ENCODE assay signal across 8 cellular contexts in the genomic region with DNA sequence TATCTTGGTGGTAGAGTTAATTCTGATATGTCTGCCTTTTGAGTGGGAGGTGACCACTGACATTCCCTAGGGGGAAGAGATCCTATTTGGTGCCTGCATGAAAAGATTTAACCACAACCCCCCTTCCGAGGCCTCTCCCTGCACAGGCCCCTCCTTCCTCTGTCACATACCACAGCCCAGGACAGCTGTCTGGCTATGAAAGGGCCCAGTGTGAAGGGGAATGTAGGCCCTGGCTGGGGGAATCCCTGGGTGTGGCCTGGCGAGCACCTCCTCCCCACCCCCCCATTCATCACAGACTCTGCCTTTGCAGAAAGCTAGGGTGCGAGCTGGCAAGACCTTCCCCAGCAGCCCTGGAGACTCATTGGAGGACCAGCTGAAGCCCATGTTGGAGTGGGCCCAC. TPM values are rescaled to one million over a fixed set of nuclear protein-coding genes. Genes with fewer than 3 reads are reported as not detected.
DNase-seq lines count a peak whose midpoint lies in the region; ATAC-seq, FAIRE-seq and TF ChIP-seq lines count a peak whose summit lies in the region.

No MANE protein-coding gene starts in this region.

- no peak overlapping the region for H2AFZ ChIP-seq in smooth muscle cell (ENCODE audit: low read depth)

- H3K27ac Mint-ChIP-seq in natural killer cell, result no peak overlapping the region
- no peak overlapping the region for H3K27ac Mint-ChIP-seq in natural killer cell treated with Interleukin-12 subunit alpha and Interleukin-12 subunit beta and Interleukin-15 and Interleukin-18, amount 100 ng/mL, for 72 hours
- H3K27ac Mint-ChIP-seq in activated naive CD8-positive, alpha-beta T cell treated with anti-CD3 and anti-CD28 coated beads, Interleukin-2, amount 50 U/mL, for 24 hours, result no peak overlapping the region

- no peak overlapping the region for H3K4me3 ChIP-seq in smooth muscle cell

- no peaks in the 10 kb centered on the region for H3K27me3 Mint-ChIP-seq in natural killer cell (ENCODE audit: low read depth in 2 of 2)
- no peaks in the 10 kb centered on the region for H3K27me3 Mint-ChIP-seq in natural killer cell treated with Interleukin-12 subunit alpha and Interleukin-12 subunit beta and Interleukin-15 and Interleukin-18, amount 100 ng/mL, for 72 hours
- no peaks in the 10 kb centered on the region for H3K27me3 Mint-ChIP-seq in activated naive CD8-positive, alpha-beta T cell treated with anti-CD3 and anti-CD28 coated beads, Interleukin-2, amount 50 U/mL, for 24 hours

- DNase-seq in natural killer cell (no peak), smooth muscle cell (lab: John Stamatoyannopoulos, UW; ENCODE audit: unreplicated experiment) (no peak), H54 (ENCODE audit: insufficient read length, low spot score) (no peak), 8988T (no peak)
- no peak for DNase-seq in natural killer cell treated with Interleukin-12 subunit alpha and Interleukin-12 subunit beta and Interleukin-15 and Interleukin-18, amount 100 ng/mL, for 72 hours (ENCODE audit: low spot score)
- peak; percentile 47 for DNase-seq in activated naive CD8-positive, alpha-beta T cell treated with anti-CD3 and anti-CD28 coated beads, Interleukin-2, amount 50 U/mL, for 24 hours

- H3K79me2 ChIP-seq in smooth muscle cell (ENCODE audit: low read depth), result no peaks in the 10 kb centered on the region

- no peaks in the 10 kb centered on the region for H3K9me3 ChIP-seq in smooth muscle cell (replicated peaks; ENCODE audit: low read depth)

- no peak overlapping the region for H3K4me3 Mint-ChIP-seq in natural killer cell
- no peak overlapping the region for H3K4me3 Mint-ChIP-seq in natural killer cell treated with Interleukin-12 subunit alpha and Interleukin-12 subunit beta and Interleukin-15 and Interleukin-18, amount 100 ng/mL, for 72 hours
- H3K4me3 Mint-ChIP-seq in activated naive CD8-positive, alpha-beta T cell treated with anti-CD3 and anti-CD28 coated beads, Interleukin-2, amount 50 U/mL, for 24 hours, result no peak overlapping the region

- no peak for TF ChIP-seq POLR2A in H54 (IDR thresholded peaks at IDR 0.05; ENCODE audit: low read depth, low read length)

- H4K20me1 ChIP-seq in smooth muscle cell (ENCODE audit: low read depth), result no peaks in the 10 kb centered on the region

- H3K9me3 Mint-ChIP-seq in natural killer cell, result no peaks in the 10 kb centered on the region
- H3K9me3 Mint-ChIP-seq in natural killer cell treated with Interleukin-12 subunit alpha and Interleukin-12 subunit beta and Interleukin-15 and Interleukin-18, amount 100 ng/mL, for 72 hours, result no peaks in the 10 kb centered on the region
- no peaks in the 10 kb centered on the region for H3K9me3 Mint-ChIP-seq in activated naive CD8-positive, alpha-beta T cell treated with anti-CD3 and anti-CD28 coated beads, Interleukin-2, amount 50 U/mL, for 24 hours

- H3F3A ChIP-seq in smooth muscle cell (ENCODE audit: low read depth), result no peaks in the 10 kb centered on the region

- FAIRE-seq in H54 (lab: Jason Lieb, UNC), result no peak

- peaks cover 7 to 13% of the 10 kb centered on the region in 2 donors for H3K4me1 Mint-ChIP-seq in natural killer cell
- H3K4me1 Mint-ChIP-seq in natural killer cell treated with Interleukin-12 subunit alpha and Interleukin-12 subunit beta and Interleukin-15 and Interleukin-18, amount 100 ng/mL, for 72 hours (ENCODE audit: low read depth in 2 of 2), result peaks cover 0 to 8% of the 10 kb centered on the region in 2 donors
- H3K4me1 Mint-ChIP-seq in activated naive CD8-positive, alpha-beta T cell treated with anti-CD3 and anti-CD28 coated beads, Interleukin-2, amount 50 U/mL, for 24 hours, result peaks cover 34% of the 10 kb centered on the region

- TF ChIP-seq CTCF in natural killer cell (IDR thresholded peaks at IDR 0.05) (no peak), smooth muscle cell (IDR thresholded peaks at IDR 0.05; ENCODE audit: borderline replicate concordance, insufficient read depth, poor library complexity, severe bottlenecking) (no peak)

- H3K9ac ChIP-seq in smooth muscle cell (ENCODE audit: low read depth), result no peak overlapping the region

- ATAC-seq in natural killer cell (peak in 2 of 3 donors; percentile 36 to 37), HG03571 (IDR thresholded peaks at IDR 0.05; ENCODE audit: unreplicated experiment) (peak; percentile 79), HG03025 (IDR thresholded peaks at IDR 0.05; ENCODE audit: low FRiP score, unreplicated experiment) (no peak)
- no peak for ATAC-seq in natural killer cell treated with Interleukin-12 subunit alpha and Interleukin-12 subunit beta and Interleukin-15 and Interleukin-18, amount 100 ng/mL, for 72 hours
- ATAC-seq in activated naive CD8-positive, alpha-beta T cell treated with anti-CD3 and anti-CD28 coated beads, Interleukin-2, amount 50 U/mL, for 24 hours, result peak; percentile 88

- intact Hi-C loops in natural killer cell (cut with micrococcal nuclease), result loop anchor here (5.0 kb wide), 1 partner anchor 505 kb away; no protein-coding TSS in a partner anchor

- H3K36me3 ChIP-seq in smooth muscle cell (ENCODE audit: low read depth), result no peaks in the 10 kb centered on the region

- WGBS in smooth muscle cell (ENCODE audit: low lambda C conversion rate), result 22% methylated on average over 3 of the region's 3 CpGs

- H3K36me3 Mint-ChIP-seq in natural killer cell, result no peaks in the 10 kb centered on the region
- no peaks in the 10 kb centered on the region for H3K36me3 Mint-ChIP-seq in natural killer cell treated with Interleukin-12 subunit alpha and Interleukin-12 subunit beta and Interleukin-15 and Interleukin-18, amount 100 ng/mL, for 72 hours
- no peaks in the 10 kb centered on the region for H3K36me3 Mint-ChIP-seq in activated naive CD8-positive, alpha-beta T cell treated with anti-CD3 and anti-CD28 coated beads, Interleukin-2, amount 50 U/mL, for 24 hours (ENCODE audit: low read depth)

- no peak overlapping the region for H3K27ac ChIP-seq in smooth muscle cell (ENCODE audit: low read depth)

- H3K4me1 ChIP-seq in smooth muscle cell (ENCODE audit: low read depth), result peaks cover 5% of the 10 kb centered on the region

- H3K4me2 ChIP-seq in smooth muscle cell, result peak overlapping the region; percentile 58

- no peaks in the 10 kb centered on the region for H3K27me3 ChIP-seq in smooth muscle cell (ENCODE audit: low read depth)

RNA-seq across cellular contexts. Expression of gene MAPRE1, which starts 27.4 kb away (rescaled TPM):
- 100 to 1,000 TPM; 133 to 139 (median 137) TPM for total RNA-seq in natural killer cell
- total RNA-seq in natural killer cell treated with Interleukin-12 subunit alpha and Interleukin-12 subunit beta and Interleukin-15 and Interleukin-18, amount 100 ng/mL, for 72 hours, result 100 to 1,000 TPM; 122 to 142 TPM
- total RNA-seq in smooth muscle cell, result 160 TPM in 2 replicates
- polyA plus RNA-seq in smooth muscle cell, result 81.0 and 89.2 TPM in 2 replicates

RNA-seq across cellular contexts. Expression of gene DNMT3B, which starts 30.1 kb away (rescaled TPM):
- total RNA-seq in natural killer cell, result under 1 TPM; 0.42 to 0.68 (median 0.43) TPM
- total RNA-seq in natural killer cell treated with Interleukin-12 subunit alpha and Interleukin-12 subunit beta and Interleukin-15 and Interleukin-18, amount 100 ng/mL, for 72 hours, result 1 to 10 TPM in 1 of 2 donors, under 1 TPM in 1; 0.81 to 2.2 TPM
- total RNA-seq in smooth muscle cell, result 2.9 and 3.5 TPM in 2 replicates
- 0.79 and 2.9 TPM in 2 replicates for polyA plus RNA-seq in smooth muscle cell

RNA-seq across cellular contexts. Expression of gene COMMD7, which starts 49.0 kb away (rescaled TPM):
- total RNA-seq in natural killer cell (10 to 100 TPM; 56.7 to 72.1 (median 68.1) TPM), smooth muscle cell (29.2 and 35.4 TPM in 2 replicates)
- total RNA-seq in natural killer cell treated with Interleukin-12 subunit alpha and Interleukin-12 subunit beta and Interleukin-15 and Interleukin-18, amount 100 ng/mL, for 72 hours, result 10 to 100 TPM; 58.5 to 67.9 TPM
- polyA plus RNA-seq in smooth muscle cell, result 57.6 and 62.8 TPM in 2 replicates

Comparison
In these comparisons a context has a peak if more than half of its experiments do, and no peak if none do; other contexts are left out.
1. ATAC-seq: peak in natural killer cell (2 of 3), HG03571 (single experiment) and activated naive CD8-positive, alpha-beta T cell treated with anti-CD3 and anti-CD28 coated beads, Interleukin-2, amount 50 U/mL, for 24 hours (single experiment); none in natural killer cell treated with Interleukin-12 subunit alpha and Interleukin-12 subunit beta and Interleukin-15 and Interleukin-18, amount 100 ng/mL, for 72 hours (0 of 2) and HG03025 (single experiment).